In the genomic region with DNA sequence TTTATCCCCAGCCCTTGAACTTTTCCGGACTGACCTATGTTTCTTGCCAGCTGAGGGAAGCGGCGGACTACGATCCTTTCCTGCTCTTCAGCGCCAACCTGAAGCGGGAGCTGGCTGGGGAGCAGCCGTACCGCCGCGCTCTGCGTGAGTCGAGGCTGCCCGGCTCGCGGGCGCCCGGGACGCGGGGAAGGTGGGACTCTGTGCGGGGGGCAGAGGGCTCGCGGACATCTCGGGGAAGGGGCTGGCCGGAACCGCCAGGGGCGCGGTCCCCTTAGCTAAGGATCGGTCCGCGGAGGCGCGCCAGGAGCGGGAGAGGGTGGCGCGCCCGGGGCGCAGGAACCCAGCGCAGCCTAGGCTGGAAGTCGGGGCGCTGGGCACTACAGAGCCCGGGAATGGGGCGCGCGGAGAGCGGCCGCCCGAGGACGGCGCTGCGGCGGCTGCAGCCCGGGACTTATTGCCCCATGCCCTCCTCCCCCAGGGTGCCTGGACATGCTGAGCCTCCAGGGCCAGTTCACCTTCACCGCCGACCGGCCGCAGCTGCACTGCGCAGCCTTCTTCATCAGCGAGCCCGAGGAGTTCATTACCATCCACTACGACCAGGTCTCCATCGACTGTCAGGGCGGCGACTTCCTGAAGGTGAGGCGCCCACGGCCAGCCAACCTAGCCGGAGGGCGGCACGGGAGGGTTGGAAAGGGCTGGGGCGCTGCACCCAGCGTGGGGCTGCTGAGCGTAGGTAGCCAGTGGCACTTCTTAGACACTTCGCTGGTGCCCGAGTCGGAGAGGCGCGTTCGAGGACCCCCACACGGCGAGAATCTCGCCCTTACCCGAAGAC, we compare ENCODE assay signal across 10 cellular contexts. TPM values are rescaled to one million over a fixed set of nuclear protein-coding genes. Genes with fewer than 3 reads are reported as not detected.
DNase-seq lines count a peak whose midpoint lies in the region; ATAC-seq, FAIRE-seq and TF ChIP-seq lines count a peak whose summit lies in the region.
"Had no signal": no experiment of that assay in that cellular context is flagged by ENCODE, and none has a peak within 500 bp of the region (broad histone marks: within the 10 kb centered on the region; RNA-seq: fewer than 3 reads in every experiment).

No MANE protein-coding gene starts in this region.

- intact Hi-C loops in left cardiac atrium (cut with DNase I) (no loop called here), posterior vena cava (cut with DNase I) (no loop called here)

- no peak for TF ChIP-seq CTCF in WTC11 (IDR thresholded peaks at IDR 0.05)

- no peak for FAIRE-seq in HTR-8/SVneo (lab: Jason Lieb, UNC)

- H3K4me3 Mint-ChIP-seq in WTC11: peak overlapping the region; percentile 74

- H3K27ac Mint-ChIP-seq in WTC11: no peak overlapping the region

- H3K27me3 Mint-ChIP-seq in WTC11 (ENCODE audit: low read depth): peaks cover 59% of the 10 kb centered on the region

- peak; percentile 66 for ATAC-seq in WTC11
- peak; percentile 56 to 61 for ATAC-seq in left cardiac atrium
- ATAC-seq in HG03025 (IDR thresholded peaks at IDR 0.05; ENCODE audit: low FRiP score, unreplicated experiment): no peak
- no peak for ATAC-seq in GM18502 (IDR thresholded peaks at IDR 0.05; ENCODE audit: poor library complexity, unreplicated experiment)

- H3K9me3 Mint-ChIP-seq in WTC11: no peaks in the 10 kb centered on the region

- DNase-seq in EL: peak; percentile 38
- peak; percentile 55 for DNase-seq in WTC11 (ENCODE audit: low spot score)
- DNase-seq in left cardiac atrium: no peak
- peak; percentile 82 for DNase-seq in posterior vena cava (ENCODE audit: low spot score)
- DNase-seq in HTR-8/SVneo (ENCODE audit: insufficient read length, low spot score): no peak
- no peak for DNase-seq in NOMO-1 treated with DMSO at 0.1 percent for 48 hours (lab: John Stamatoyannopoulos, UW; ENCODE audit: unreplicated experiment)
- DNase-seq: activated naive CD4-positive, alpha-beta T cell; PC-9 had no signal

- H3K36me3 Mint-ChIP-seq in WTC11: no peaks in the 10 kb centered on the region

- POLR2A ChIA-PET in WTC11 (lab: Charles Lee): no interaction called here

- H3K4me1 Mint-ChIP-seq in WTC11: peaks cover 17% of the 10 kb centered on the region; the same call in 1 of the 2 replicates

- CTCF ChIA-PET in WTC11 (lab: Charles Lee): interaction anchor here (1.0 to 2.8 kb wide), 5 partner anchors 11 to 146 kb away, joined by 3 to 13 read pairs (median 4); no protein-coding TSS in a partner anchor

TF ChIP-seq in WTC11, 78 proteins besides CTCF, POLR2A, EP300 and RAD21:
- TF ChIP-seq, protein P1, sequence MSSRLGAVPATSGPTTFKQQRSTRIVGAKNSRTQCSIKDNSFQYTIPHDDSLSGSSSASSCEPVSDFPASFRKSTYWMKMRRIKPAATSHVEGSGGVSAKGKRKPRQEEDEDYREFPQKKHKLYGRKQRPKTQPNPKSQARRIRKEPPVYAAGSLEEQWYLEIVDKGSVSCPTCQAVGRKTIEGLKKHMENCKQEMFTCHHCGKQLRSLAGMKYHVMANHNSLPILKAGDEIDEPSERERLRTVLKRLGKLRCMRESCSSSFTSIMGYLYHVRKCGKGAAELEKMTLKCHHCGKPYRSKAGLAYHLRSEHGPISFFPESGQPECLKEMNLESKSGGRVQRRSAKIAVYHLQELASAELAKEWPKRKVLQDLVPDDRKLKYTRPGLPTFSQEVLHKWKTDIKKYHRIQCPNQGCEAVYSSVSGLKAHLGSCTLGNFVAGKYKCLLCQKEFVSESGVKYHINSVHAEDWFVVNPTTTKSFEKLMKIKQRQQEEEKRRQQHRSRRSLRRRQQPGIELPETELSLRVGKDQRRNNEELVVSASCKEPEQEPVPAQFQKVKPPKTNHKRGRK (CRISPR knock-in tag; IDR thresholded peaks at IDR 0.05; ENCODE audit: borderline replicate concordance): no peak
- 0 out of 2 replicates have a peak, but pooled peaks have one; percentile 11 for TF ChIP-seq ZNF423 (CRISPR knock-in tag; IDR thresholded peaks at IDR 0.05)
- TF ChIP-seq, protein P2, sequence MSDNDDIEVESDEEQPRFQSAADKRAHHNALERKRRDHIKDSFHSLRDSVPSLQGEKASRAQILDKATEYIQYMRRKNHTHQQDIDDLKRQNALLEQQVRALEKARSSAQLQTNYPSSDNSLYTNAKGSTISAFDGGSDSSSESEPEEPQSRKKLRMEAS (CRISPR knock-in tag; IDR thresholded peaks at IDR 0.05): 0 out of 2 replicates have a peak, but pooled peaks have one; percentile 36
- TF ChIP-seq, protein P3, sequence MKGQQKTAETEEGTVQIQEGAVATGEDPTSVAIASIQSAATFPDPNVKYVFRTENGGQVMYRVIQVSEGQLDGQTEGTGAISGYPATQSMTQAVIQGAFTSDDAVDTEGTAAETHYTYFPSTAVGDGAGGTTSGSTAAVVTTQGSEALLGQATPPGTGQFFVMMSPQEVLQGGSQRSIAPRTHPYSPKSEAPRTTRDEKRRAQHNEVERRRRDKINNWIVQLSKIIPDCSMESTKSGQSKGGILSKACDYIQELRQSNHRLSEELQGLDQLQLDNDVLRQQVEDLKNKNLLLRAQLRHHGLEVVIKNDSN (CRISPR knock-in tag; IDR thresholded peaks at IDR 0.05): peak; percentile 26; the same call in 1 of the 2 replicates
- TF ChIP-seq, protein P4, sequence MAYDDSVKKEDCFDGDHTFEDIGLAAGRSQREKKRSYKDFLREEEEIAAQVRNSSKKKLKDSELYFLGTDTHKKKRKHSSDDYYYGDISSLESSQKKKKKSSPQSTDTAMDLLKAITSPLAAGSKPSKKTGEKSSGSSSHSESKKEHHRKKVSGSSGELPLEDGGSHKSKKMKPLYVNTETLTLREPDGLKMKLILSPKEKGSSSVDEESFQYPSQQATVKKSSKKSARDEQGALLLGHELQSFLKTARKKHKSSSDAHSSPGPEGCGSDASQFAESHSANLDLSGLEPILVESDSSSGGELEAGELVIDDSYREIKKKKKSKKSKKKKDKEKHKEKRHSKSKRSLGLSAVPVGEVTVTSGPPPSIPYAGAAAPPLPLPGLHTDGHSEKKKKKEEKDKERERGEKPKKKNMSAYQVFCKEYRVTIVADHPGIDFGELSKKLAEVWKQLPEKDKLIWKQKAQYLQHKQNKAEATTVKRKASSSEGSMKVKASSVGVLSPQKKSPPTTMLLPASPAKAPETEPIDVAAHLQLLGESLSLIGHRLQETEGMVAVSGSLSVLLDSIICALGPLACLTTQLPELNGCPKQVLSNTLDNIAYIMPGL (CRISPR knock-in tag; IDR thresholded peaks at IDR 0.05): peak; percentile 32; the same call in 1 of the 2 replicates
- no peak for TF ChIP-seq FOXP1 (CRISPR knock-in tag; IDR thresholded peaks at IDR 0.05; ENCODE audit: borderline replicate concordance)

RNA-seq across cellular contexts. Expression of a gene that starts 0.9 kb away (rescaled TPM):
- total RNA-seq in WTC11 (2021) (not detected in 3 replicates), left cardiac atrium (1 to 10 TPM in 1 of 2 donors, under 1 TPM in 1; 0.32 to 1.8 TPM), posterior vena cava (under 1 TPM; 0.62 to 0.83 TPM)
- total RNA-seq: PC-9 had no signal

Comparison
In these comparisons a context has a peak if more than half of its experiments do, and no peak if none do; other contexts are left out.
1. DNase-seq: peak in EL (single experiment), WTC11 (single experiment) and posterior vena cava (single experiment); none in left cardiac atrium (single experiment), HTR-8/SVneo (single experiment) and NOMO-1 treated with DMSO at 0.1 percent for 48 hours (single experiment).
2. ATAC-seq: peak in WTC11 (single experiment) and left cardiac atrium (2 of 2); none in HG03025 (single experiment) and GM18502 (single experiment).